In the genomic region with DNA sequence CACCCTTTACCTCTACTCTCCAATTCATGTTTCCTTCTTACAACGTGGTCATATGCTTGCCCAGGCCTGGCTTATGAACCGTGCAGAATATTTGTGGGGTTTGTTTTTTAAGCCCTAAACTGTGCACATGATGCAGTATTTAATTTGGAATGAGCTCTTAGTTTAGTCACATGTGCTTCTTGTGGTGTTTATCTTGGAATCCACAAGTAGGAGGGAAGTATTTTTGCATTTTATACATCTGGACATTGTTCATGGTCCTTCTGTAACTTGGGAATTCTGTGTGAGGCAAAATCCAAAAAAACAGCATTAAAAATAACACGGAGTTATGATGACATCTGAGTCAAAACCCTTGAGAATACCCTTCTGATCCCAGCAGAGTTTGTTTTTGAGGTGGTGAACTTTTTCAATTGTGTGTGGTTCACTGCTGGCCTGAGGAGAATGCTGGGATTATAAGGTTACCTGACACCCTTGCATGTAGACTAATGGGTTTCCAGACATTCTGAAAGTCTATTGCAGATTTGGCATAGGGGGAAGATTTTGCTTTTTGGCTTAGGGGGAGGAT, we compare ENCODE assay signal across 9 cellular contexts.
DNase-seq lines count a peak whose midpoint lies in the region; ATAC-seq and FAIRE-seq lines count a peak whose summit lies in the region.
"Had no signal": no experiment of that assay in that cellular context is flagged by ENCODE, and none has a peak within 500 bp of the region (broad histone marks: within the 10 kb centered on the region; RNA-seq: fewer than 3 reads in every experiment).

No MANE protein-coding gene starts in this region.

- H3K4me3 ChIP-seq in mucosa of rectum (ENCODE audit: low read length in 2 of 2), result no peak overlapping the region
- no peak overlapping the region for H3K4me3 ChIP-seq in CD8-positive, alpha-beta memory T cell (ENCODE audit: low read length)

- no peaks in the 10 kb centered on the region for H3K9me3 Mint-ChIP-seq in CD8-positive, alpha-beta memory T cell

- no peak overlapping the region for H3K4me3 Mint-ChIP-seq in CD8-positive, alpha-beta memory T cell

- H3K36me3 ChIP-seq in mucosa of rectum (ENCODE audit: control insufficient read depth in 2 of 2, insufficient read depth in 2 of 2, low read length in 2 of 2), result no peaks in the 10 kb centered on the region
- H3K36me3 ChIP-seq in CD8-positive, alpha-beta memory T cell (ENCODE audit: insufficient read depth, low read length), result no peaks in the 10 kb centered on the region

- CTCF ChIA-PET in CD8-positive, alpha-beta memory T cell (lab: Charles Lee), result no interaction called here

- H3K36me3 Mint-ChIP-seq in CD8-positive, alpha-beta memory T cell, result no peaks in the 10 kb centered on the region

- H3K27me3 ChIP-seq in mucosa of rectum (ENCODE audit: control insufficient read depth in 2 of 2, insufficient read depth in 2 of 2, low read length in 2 of 2), result no peaks in the 10 kb centered on the region
- no peaks in the 10 kb centered on the region for H3K27me3 ChIP-seq in CD8-positive, alpha-beta memory T cell (ENCODE audit: insufficient read depth, low read length, poor library complexity, severe bottlenecking)

- DNase-seq in NCI-H82 (lab: John Stamatoyannopoulos, UW) (peak; percentile 32), NCI-H82 treated with DMSO at 0.1 percent for 48 hours (lab: John Stamatoyannopoulos, UW; ENCODE audit: unreplicated experiment) (no peak), NCI-H748 treated with DMSO at 0.1 percent for 48 hours (lab: John Stamatoyannopoulos, UW) (no peak)
- no peak for DNase-seq in CD8-positive, alpha-beta memory T cell
- DNase-seq in effector CD4-positive, alpha-beta T cell, result no peak
- DNase-seq: SW 1271 had no signal

- no peaks in the 10 kb centered on the region for H3K27me3 Mint-ChIP-seq in CD8-positive, alpha-beta memory T cell

- ATAC-seq in HG02588 (IDR thresholded peaks at IDR 0.05; ENCODE audit: unreplicated experiment), result no peak

- H3K27ac Mint-ChIP-seq in CD8-positive, alpha-beta memory T cell, result no peak overlapping the region

- H3K4me1 ChIP-seq in mucosa of rectum (ENCODE audit: control insufficient read depth in 2 of 2, insufficient read depth in 2 of 2, low read length in 2 of 2), result peaks cover 17 to 23% of the 10 kb centered on the region in 2 donors
- H3K4me1 ChIP-seq in CD8-positive, alpha-beta memory T cell (ENCODE audit: insufficient read depth, low read length), result no peaks in the 10 kb centered on the region

- H3K4me1 Mint-ChIP-seq in CD8-positive, alpha-beta memory T cell, result peaks cover 0 to 1% (median 0%) of the 10 kb centered on the region in 3 donors

- H3K9ac ChIP-seq in mucosa of rectum (ENCODE audit: low read depth in 1 of 2, low read length in 2 of 2), result peak overlapping the region in 1 of 2 donors; percentile 23

- POLR2A ChIA-PET in CD8-positive, alpha-beta memory T cell (lab: Charles Lee), result no interaction called here

- no peaks in the 10 kb centered on the region for H3K9me3 ChIP-seq in mucosa of rectum (ENCODE audit: control insufficient read depth in 2 of 2, low read length in 2 of 2)
- no peaks in the 10 kb centered on the region for H3K9me3 ChIP-seq in CD8-positive, alpha-beta memory T cell (ENCODE audit: low read length)

- peak overlapping the region; percentile 36 to 60 for H3K27ac ChIP-seq in mucosa of rectum (ENCODE audit: low read depth in 2 of 2, low read length in 2 of 2)
- H3K27ac ChIP-seq in CD8-positive, alpha-beta memory T cell (ENCODE audit: low read depth, low read length), result no peak overlapping the region

- FAIRE-seq in endometrium (lab: Jason Lieb, UNC), result peak; percentile 99
